ENCODE assay signal across 8 cellular contexts in the genomic region with DNA sequence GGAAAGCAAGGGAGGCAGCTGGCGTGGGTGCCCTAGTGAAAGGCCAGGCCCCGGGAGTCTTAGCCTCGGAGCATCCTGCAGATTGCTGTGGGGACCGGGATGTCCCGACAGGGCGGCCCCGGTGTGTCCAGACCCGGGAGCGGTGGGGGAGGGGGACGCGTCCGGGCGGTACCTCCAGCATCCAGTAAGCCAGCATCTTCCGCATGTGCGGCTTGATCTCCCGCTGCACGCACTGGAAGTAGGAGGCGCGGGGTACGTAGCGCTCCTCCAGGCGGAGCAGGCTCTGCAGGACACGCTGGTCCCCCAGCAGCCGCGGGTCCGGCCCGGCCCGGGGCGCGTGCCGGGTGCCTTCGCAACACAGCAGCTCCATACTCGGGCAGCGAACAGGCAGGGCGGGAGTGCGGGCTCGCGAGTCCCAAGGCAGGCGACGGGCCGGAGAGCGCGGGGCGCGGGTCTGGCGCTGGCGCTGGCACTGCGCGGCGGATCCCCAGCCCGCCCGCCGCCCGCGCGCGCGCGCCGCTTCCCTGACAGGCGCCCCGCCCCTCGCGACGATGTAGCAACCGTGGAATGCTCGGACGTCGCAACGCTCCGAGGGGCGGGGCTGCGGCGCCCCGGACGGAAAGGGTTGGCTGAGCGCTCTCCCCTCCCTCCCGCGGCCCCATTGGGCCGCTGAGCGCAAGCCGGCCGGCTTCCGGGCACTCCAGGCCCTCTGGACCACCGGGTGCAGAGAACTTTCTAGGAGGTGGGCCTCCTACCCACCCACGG. TPM values are rescaled to one million over a fixed set of nuclear protein-coding genes. Genes with fewer than 3 reads are reported as not detected.
DNase-seq lines count a peak whose midpoint lies in the region; ATAC-seq and TF ChIP-seq lines count a peak whose summit lies in the region.

Gene CCND3 (minus strand): TSS at position 529 of the 765 bp plus-strand sequence. CDS start 159 bp downstream, at position 370.

- no peaks in the 10 kb centered on the region for H3K9me3 ChIP-seq in right cardiac atrium (ENCODE audit: control insufficient read depth, low read length)
- H3K9me3 ChIP-seq in aorta (ENCODE audit: control insufficient read depth, low read length) = no peaks in the 10 kb centered on the region

- peaks cover 47% of the 10 kb centered on the region for H3K4me1 Mint-ChIP-seq in T-helper 1 cell treated with Interleukin-12 subunit alpha and Interleukin-12 subunit beta and Interleukin-4 antibody, amounts not matched to agents 30 μg/mL and 1 μg/mL, for 36 hours (ENCODE audit: low read depth)

- H3K4me1 ChIP-seq in right cardiac atrium (ENCODE audit: control insufficient read depth, insufficient read depth, low read length) (peaks cover 21% of the 10 kb centered on the region), aorta (ENCODE audit: control insufficient read depth in 1 of 2, insufficient read depth in 2 of 2, low read length in 2 of 2) (no peaks in the 10 kb centered on the region)

- H3K4me3 Mint-ChIP-seq in T-helper 1 cell treated with Interleukin-12 subunit alpha and Interleukin-12 subunit beta and Interleukin-4 antibody, amounts not matched to agents 30 μg/mL and 1 μg/mL, for 36 hours = peak within 1 kb of the TSS; percentile 100

- H3K36me3 Mint-ChIP-seq in T-helper 1 cell treated with Interleukin-12 subunit alpha and Interleukin-12 subunit beta and Interleukin-4 antibody, amounts not matched to agents 30 μg/mL and 1 μg/mL, for 36 hours (ENCODE audit: low read depth) = peaks cover 44% of the 10 kb centered on the region

- in situ Hi-C loops in GM13977 (cut with MboI; ENCODE audit: low pct_unique_long_range_greater_than_20kb, low sequenced_read_pairs, unreplicated experiment) = no loop called here

- ATAC-seq in HG02840 (IDR thresholded peaks at IDR 0.05; ENCODE audit: low FRiP score, unreplicated experiment) (peak; percentile 74), right cardiac atrium (peak; percentile 91 to 95), aorta (ENCODE audit: low FRiP score) (peak; percentile 94)

- no peaks in the 10 kb centered on the region for H3K27me3 Mint-ChIP-seq in T-helper 1 cell treated with Interleukin-12 subunit alpha and Interleukin-12 subunit beta and Interleukin-4 antibody, amounts not matched to agents 30 μg/mL and 1 μg/mL, for 36 hours (ENCODE audit: low read depth)

- peak within 1 kb of the TSS; percentile 84 for H3K4me3 ChIP-seq in right cardiac atrium (ENCODE audit: low read length)
- H3K4me3 ChIP-seq in aorta (ENCODE audit: low read length in 2 of 2) = peak within 1 kb of the TSS; percentile 80 to 81

- no peaks in the 10 kb centered on the region for H3K36me3 ChIP-seq in aorta (ENCODE audit: control insufficient read depth in 1 of 2, insufficient read depth in 2 of 2, low read length in 1 of 2)

- peak within 1 kb of the TSS; percentile 87 for H3K27ac ChIP-seq in right cardiac atrium (ENCODE audit: low read length)
- peak within 1 kb of the TSS in 1 of 2 donors; percentile 90 for H3K27ac ChIP-seq in aorta (ENCODE audit: low read depth in 1 of 2, low read length in 2 of 2)

- 1% methylated on average over 86 of the region's 86 CpGs for WGBS in right cardiac atrium
- WGBS in aorta, 2 donors = 0 to 1% methylated on average over 76 to 86 of the region's 86 CpGs

- no peak for TF ChIP-seq CTCF in GM13977 (IDR thresholded peaks at IDR 0.05; ENCODE audit: extremely low read depth, insufficient read depth, missing control alignments)

- peak; percentile 94 for DNase-seq in GM13977 (ENCODE audit: low spot score)
- DNase-seq in NCI-H146 treated with DMSO at 0.1 percent for 48 hours (lab: John Stamatoyannopoulos, UW; ENCODE audit: unreplicated experiment) = peak; percentile 90
- DNase-seq in amygdala (lab: John Stamatoyannopoulos, UW) = peak in 55 of 56 donors; percentile 29 to 93 (median 80)
- peak; percentile 96 to 98 (median 97) for DNase-seq in right cardiac atrium
- no peak for DNase-seq in renal cortical epithelial cell (ENCODE audit: low read depth)
- peak; percentile 96 to 98 for DNase-seq in aorta

- no peaks in the 10 kb centered on the region for H3K27me3 ChIP-seq in right cardiac atrium (ENCODE audit: control insufficient read depth, insufficient read depth)
- no peaks in the 10 kb centered on the region for H3K27me3 ChIP-seq in aorta (ENCODE audit: control insufficient read depth in 1 of 2, insufficient read depth in 2 of 2, low read length in 1 of 2)

- intact Hi-C loops in right cardiac atrium (cut with DNase I) (loop anchor here in 2 of 4 donors (5.0 kb wide), 2 partner anchors 101 to 106 kb away; no protein-coding TSS in a partner anchor), aorta (cut with DNase I) (loop anchor here in 1 of 2 donors (2.0 kb wide), 1 partner anchor 107 kb away; no protein-coding TSS in a partner anchor)

- H3K27ac Mint-ChIP-seq in T-helper 1 cell treated with Interleukin-12 subunit alpha and Interleukin-12 subunit beta and Interleukin-4 antibody, amounts not matched to agents 30 μg/mL and 1 μg/mL, for 36 hours = peak within 1 kb of the TSS; percentile 93

- H3K9me3 Mint-ChIP-seq in T-helper 1 cell treated with Interleukin-12 subunit alpha and Interleukin-12 subunit beta and Interleukin-4 antibody, amounts not matched to agents 30 μg/mL and 1 μg/mL, for 36 hours = no peaks in the 10 kb centered on the region

RNA-seq across cellular contexts. Expression of gene CCND3, which starts in this region (rescaled TPM):
- total RNA-seq in right cardiac atrium = 10 to 100 TPM; 52.2 to 62.5 (median 56.6) TPM
- 72.1 TPM for polyA plus RNA-seq in right cardiac atrium
- total RNA-seq in renal cortical epithelial cell = 54.9 and 113 TPM in 2 replicates
- total RNA-seq in aorta = 10 to 100 TPM; 47.8 to 51.4 TPM
- 10 to 100 TPM; 45.2 to 48.3 TPM for polyA plus RNA-seq in aorta
